14 cellular contexts compared by ENCODE assay signal in genomic region chr10:12418725-12419278, GRCh38.
DNase-seq lines count a peak whose midpoint lies in the region; ATAC-seq and TF ChIP-seq lines count a peak whose summit lies in the region.
"Had no signal": no experiment of that assay in that cellular context is flagged by ENCODE, and none has a peak within 500 bp of the region (broad histone marks: within the 10 kb centered on the region; RNA-seq: fewer than 3 reads in every experiment).

No MANE protein-coding gene starts in this region.

- H3K27me3 ChIP-seq in gastroesophageal sphincter: no peaks in the 10 kb centered on the region
- H3K27me3 ChIP-seq in H7 (ENCODE audit: control insufficient read depth, insufficient read depth, low read length): no peaks in the 10 kb centered on the region
- H3K27me3 ChIP-seq: neural progenitor cell, stomach had no signal

- no peaks in the 10 kb centered on the region for H3K9me3 Mint-ChIP-seq in stimulated activated naive CD8-positive, alpha-beta T cell treated with anti-CD3 and anti-CD28 coated beads, Interleukin-15, Interleukin-2, amounts not matched to agents 100 ng/mL and 50 ng/mL, for 24 hours
- H3K9me3 Mint-ChIP-seq: neural progenitor cell had no signal

- no peaks in the 10 kb centered on the region for H3K36me3 Mint-ChIP-seq in stimulated activated naive CD8-positive, alpha-beta T cell treated with anti-CD3 and anti-CD28 coated beads, Interleukin-15, Interleukin-2, amounts not matched to agents 100 ng/mL and 50 ng/mL, for 24 hours (ENCODE audit: low read depth)

- DNase-seq in NCI-H510A treated with DMSO at 0.1 percent for 48 hours (lab: John Stamatoyannopoulos, UW) (peak; percentile 30), NCI-H510A (lab: John Stamatoyannopoulos, UW) (no peak), RWPE1 (ENCODE audit: low spot score) (peak; percentile 8), H7 (no peak), amygdala (lab: John Stamatoyannopoulos, UW) (no peak)
- DNase-seq: kidney, NCI-H1105, NCI-H69, stomach had no signal

- no peak for ATAC-seq in gastroesophageal sphincter
- ATAC-seq in GM19452 (IDR thresholded peaks at IDR 0.05; ENCODE audit: unreplicated experiment): no peak

- no peak overlapping the region for H3K4me3 ChIP-seq in gastroesophageal sphincter
- no peak overlapping the region for H3K4me3 ChIP-seq in H7 (ENCODE audit: insufficient read depth, low read depth, low read length)
- H3K4me3 ChIP-seq: neural progenitor cell, stomach had no signal

- no peaks in the 10 kb centered on the region for H3K27me3 Mint-ChIP-seq in stimulated activated naive CD8-positive, alpha-beta T cell treated with anti-CD3 and anti-CD28 coated beads, Interleukin-15, Interleukin-2, amounts not matched to agents 100 ng/mL and 50 ng/mL, for 24 hours

- no peaks in the 10 kb centered on the region for H3K9me3 ChIP-seq in gastroesophageal sphincter
- H3K9me3 ChIP-seq: stomach had no signal

- no peak for TF ChIP-seq EP300 in gastroesophageal sphincter (IDR thresholded peaks at IDR 0.05)

- peak overlapping the region; percentile 91 for H3K27ac Mint-ChIP-seq in stimulated activated naive CD8-positive, alpha-beta T cell treated with anti-CD3 and anti-CD28 coated beads, Interleukin-15, Interleukin-2, amounts not matched to agents 100 ng/mL and 50 ng/mL, for 24 hours
- H3K27ac Mint-ChIP-seq: neural progenitor cell had no signal

- POLR2A ChIA-PET in RWPE1 (lab: Yijun Ruan, JAX; ENCODE audit: low non-redundant PET): no interaction called here

- CTCF ChIA-PET in RWPE1 (lab: Yijun Ruan, JAX): interaction anchor here (0.6 kb wide), 1 partner anchor 154 kb away, joined by 3 read pairs; no protein-coding TSS in a partner anchor

- H3K36me3 ChIP-seq in gastroesophageal sphincter: no peaks in the 10 kb centered on the region
- no peaks in the 10 kb centered on the region for H3K36me3 ChIP-seq in H7 (replicated peaks; ENCODE audit: control insufficient read depth, insufficient read depth, low read length)
- H3K36me3 ChIP-seq: neural progenitor cell, stomach had no signal

- TF ChIP-seq POLR2A in gastroesophageal sphincter (IDR thresholded peaks at IDR 0.05): no peak

- H3K4me3 Mint-ChIP-seq in stimulated activated naive CD8-positive, alpha-beta T cell treated with anti-CD3 and anti-CD28 coated beads, Interleukin-15, Interleukin-2, amounts not matched to agents 100 ng/mL and 50 ng/mL, for 24 hours: peak overlapping the region; percentile 17
- H3K4me3 Mint-ChIP-seq: neural progenitor cell had no signal

- peaks cover 55% of the 10 kb centered on the region for H3K4me1 Mint-ChIP-seq in stimulated activated naive CD8-positive, alpha-beta T cell treated with anti-CD3 and anti-CD28 coated beads, Interleukin-15, Interleukin-2, amounts not matched to agents 100 ng/mL and 50 ng/mL, for 24 hours (ENCODE audit: low read depth)
- H3K4me1 Mint-ChIP-seq: neural progenitor cell had no signal

- H3K27ac ChIP-seq in RWPE1: 0 out of 2 replicates have a peak overlapping the region, but pooled peaks have one; percentile 32
- H3K27ac ChIP-seq in gastroesophageal sphincter: peak overlapping the region in 3 of 4 donors; percentile 57 to 68 (median 64)
- H3K27ac ChIP-seq: 22Rv1, neural progenitor cell had no signal

- TF ChIP-seq CTCF in RWPE1 (conservative IDR thresholded peaks at IDR 0.05; ENCODE audit: low read depth) (no peak), gastroesophageal sphincter (IDR thresholded peaks at IDR 0.05) (no peak)

- peaks cover 0 to 65% (median 8%) of the 10 kb centered on the region in 3 donors for H3K4me1 ChIP-seq in gastroesophageal sphincter
- H3K4me1 ChIP-seq: neural progenitor cell had no signal

- 33 to 79% methylated on average over 1 to 5 of the region's 13 CpGs for WGBS in gastroesophageal sphincter (ENCODE audit: low coverage in 1 of 2), 2 donors

Comparison
In these comparisons a context has a peak if more than half of its experiments do, and no peak if none do; other contexts are left out.
1. DNase-seq: peak in NCI-H510A treated with DMSO at 0.1 percent for 48 hours (single experiment) and RWPE1 (single experiment); none in NCI-H510A (single experiment), H7 (single experiment) and amygdala (0 of 56).